Comparison of ENCODE assay signal across 8 cellular contexts in genomic region chr2:58046585-58047372, GRCh38. TPM values are rescaled to one million over a fixed set of nuclear protein-coding genes. Genes with fewer than 3 reads are reported as not detected.
DNase-seq lines count a peak whose midpoint lies in the region; ATAC-seq and TF ChIP-seq lines count a peak whose summit lies in the region.

Gene VRK2 (plus strand): TSS chr2:58046806. CDS start chr2:58048832, 2,026 bp downstream.

- peak within 1 kb of the TSS; percentile 74 to 86 for H3K4me3 ChIP-seq in Panc1 (ENCODE audit: low read depth in 2 of 2, low read length in 2 of 2)
- H3K4me3 ChIP-seq in fibroblast of lung (replicated peaks in 1 of 4; ENCODE audit: control extremely low read depth in 1 of 4, insufficient read depth in 1 of 4, low read depth in 3 of 4, low read length in 4 of 4), result peak within 1 kb of the TSS; percentile 67 to 79 (median 76)

- H2AFZ ChIP-seq in fibroblast of lung (ENCODE audit: low read length), result peak within 1 kb of the TSS; percentile 99

- no peaks in the 10 kb centered on the region for H4K20me1 ChIP-seq in fibroblast of lung (ENCODE audit: control insufficient read depth, extremely low read depth, insufficient read depth, low read length)

- H3K36me3 ChIP-seq in Panc1 (ENCODE audit: control insufficient read depth, insufficient read depth, low read length), result peaks cover 14% of the 10 kb centered on the region; the same call in 1 of the 2 replicates
- H3K36me3 ChIP-seq in fibroblast of lung (ENCODE audit: control insufficient read depth, insufficient read depth, low read length), result no peaks in the 10 kb centered on the region

- CTCF ChIA-PET in Panc1 (lab: Charles Lee), result interaction anchor here (0.6 kb wide), 1 partner anchor 55 kb away, joined by 7 read pairs; no protein-coding TSS in a partner anchor

- BruUV-seq in Panc1 (replicated peaks; lab: Mats Ljungman, UMichigan), result no TSS peak

- H3K27me3 Mint-ChIP-seq in activated T-helper 1 cell treated with anti-CD3 and anti-CD28 coated beads, Interleukin-12 subunit alpha, Interleukin-12 subunit beta, Interleukin-2, Interleukin-4 antibody, amounts not matched to agents 30 ng/mL and 10 ng/mL and 1 ng/mL, durations not matched to agents 14 hours and 24 hours and 36 hours (ENCODE audit: insufficient read depth), result no peaks in the 10 kb centered on the region
- no peaks in the 10 kb centered on the region for H3K27me3 Mint-ChIP-seq in natural killer cell (ENCODE audit: low read depth in 2 of 2)

- ATAC-seq in GM21423 (IDR thresholded peaks at IDR 0.05; ENCODE audit: unreplicated experiment) (peak; percentile 82), Panc1 (peak; percentile 98), natural killer cell (peak; percentile 90 to 97 (median 91))
- peak; percentile 96 for ATAC-seq in stimulated activated naive CD8-positive, alpha-beta T cell treated with anti-CD3 and anti-CD28 coated beads, Interleukin-15, Interleukin-2, amounts not matched to agents 100 U/mL and 50 U/mL, for 24 hours

- H3K27ac ChIP-seq in Panc1 (ENCODE audit: low read length) (peak within 1 kb of the TSS; percentile 98), fibroblast of lung (ENCODE audit: insufficient read depth, low read length) (peak within 1 kb of the TSS; percentile 81)

- peaks cover 18% of the 10 kb centered on the region for H3K36me3 Mint-ChIP-seq in activated T-helper 1 cell treated with anti-CD3 and anti-CD28 coated beads, Interleukin-12 subunit alpha, Interleukin-12 subunit beta, Interleukin-2, Interleukin-4 antibody, amounts not matched to agents 30 ng/mL and 10 ng/mL and 1 ng/mL, durations not matched to agents 14 hours and 24 hours and 36 hours (ENCODE audit: low read depth)
- no peaks in the 10 kb centered on the region for H3K36me3 Mint-ChIP-seq in natural killer cell

- H3K9me3 ChIP-seq in Panc1 (ENCODE audit: control insufficient read depth, insufficient read depth, low read depth, low read length), result no peaks in the 10 kb centered on the region
- H3K9me3 ChIP-seq in fibroblast of lung (ENCODE audit: control insufficient read depth, insufficient read depth, low read depth, low read length), result no peaks in the 10 kb centered on the region

- POLR2A ChIA-PET in Panc1 (lab: Charles Lee), result no interaction called here

- intact Hi-C loops in Panc1 (cut with micrococcal nuclease; ENCODE audit: unreplicated experiment) (no loop called here), natural killer cell (cut with micrococcal nuclease) (no loop called here)
- intact Hi-C loops in activated T-helper 1 cell treated with anti-CD3 and anti-CD28 coated beads, Interleukin-12 subunit alpha, Interleukin-12 subunit beta, Interleukin-2, Interleukin-4 antibody, amounts not matched to agents 30 ng/mL and 10 ng/mL and 1 ng/mL, durations not matched to agents 14 hours and 24 hours and 36 hours (cut with micrococcal nuclease), result loop anchor here (1.0 to 10.0 kb wide), 4 partner anchors 18 to 308 kb away; partner anchors contain the start of gene FANCL

- H3K27me3 ChIP-seq in Panc1 (ENCODE audit: control insufficient read depth, insufficient read depth, low read length) (no peaks in the 10 kb centered on the region), fibroblast of lung (ENCODE audit: control insufficient read depth, insufficient read depth, low read length) (no peaks in the 10 kb centered on the region)

- peaks cover 44% of the 10 kb centered on the region for H3K4me1 Mint-ChIP-seq in activated T-helper 1 cell treated with anti-CD3 and anti-CD28 coated beads, Interleukin-12 subunit alpha, Interleukin-12 subunit beta, Interleukin-2, Interleukin-4 antibody, amounts not matched to agents 30 ng/mL and 10 ng/mL and 1 ng/mL, durations not matched to agents 14 hours and 24 hours and 36 hours (ENCODE audit: low read depth)
- H3K4me1 Mint-ChIP-seq in natural killer cell, result peaks cover 24 to 33% of the 10 kb centered on the region in 2 donors

- H3K4me3 Mint-ChIP-seq in activated T-helper 1 cell treated with anti-CD3 and anti-CD28 coated beads, Interleukin-12 subunit alpha, Interleukin-12 subunit beta, Interleukin-2, Interleukin-4 antibody, amounts not matched to agents 30 ng/mL and 10 ng/mL and 1 ng/mL, durations not matched to agents 14 hours and 24 hours and 36 hours, result peak within 1 kb of the TSS; percentile 88
- H3K4me3 Mint-ChIP-seq in natural killer cell, result peak within 1 kb of the TSS; percentile 90

- in situ Hi-C loops in Panc1 (cut with HindIII; ENCODE audit: low pct_unique_long_range_greater_than_20kb, low sequenced_read_pairs), result no loop called here

- peak within 1 kb of the TSS; percentile 97 for H3K4me2 ChIP-seq in fibroblast of lung (ENCODE audit: extremely low read depth, insufficient read depth, low read length)

- TF ChIP-seq CTCF in Panc1 (IDR thresholded peaks at IDR 0.05) (peak; percentile 14; the same call in 1 of the 2 replicates), fibroblast of lung (conservative IDR thresholded peaks at IDR 0.05 in 1 of 2, IDR thresholded peaks at IDR 0.05 in 1 of 2; ENCODE audit: low read depth in 1 of 2, low read length in 2 of 2) (no peak), natural killer cell (IDR thresholded peaks at IDR 0.05) (no peak)

- peaks cover 13% of the 10 kb centered on the region for H3K79me2 ChIP-seq in fibroblast of lung (ENCODE audit: control insufficient read depth, insufficient read depth, low read length)

- DNase-seq in DMS 273 (lab: John Stamatoyannopoulos, UW; ENCODE audit: unreplicated experiment) (peak; percentile 96), HuH-7 (ENCODE audit: low spot score) (peak; percentile 84), Panc1 (ENCODE audit: low read depth, low spot score) (peak; percentile 69), fibroblast of lung (ENCODE audit: low read depth in 2 of 2) (peak; percentile 91 to 96), natural killer cell (peak; percentile 75)
- peak; percentile 83 for DNase-seq in activated T-helper 1 cell treated with anti-CD3 and anti-CD28 coated beads, Interleukin-12 subunit alpha, Interleukin-12 subunit beta, Interleukin-2, Interleukin-4 antibody, amounts not matched to agents 30 ng/mL and 10 ng/mL and 1 ng/mL, durations not matched to agents 14 hours and 24 hours and 36 hours (ENCODE audit: low spot score)
- DNase-seq in stimulated activated naive CD8-positive, alpha-beta T cell treated with anti-CD3 and anti-CD28 coated beads, Interleukin-15, Interleukin-2, amounts not matched to agents 100 U/mL and 50 U/mL, for 24 hours, result peak; percentile 83

- H3K4me1 ChIP-seq in Panc1 (ENCODE audit: control insufficient read depth, insufficient read depth, low read length), result peaks cover 6% of the 10 kb centered on the region; the same call in 1 of the 2 replicates
- peaks cover 8% of the 10 kb centered on the region for H3K4me1 ChIP-seq in fibroblast of lung (ENCODE audit: control insufficient read depth, extremely low read depth, insufficient read depth, low read length)

- H3K9me3 Mint-ChIP-seq in activated T-helper 1 cell treated with anti-CD3 and anti-CD28 coated beads, Interleukin-12 subunit alpha, Interleukin-12 subunit beta, Interleukin-2, Interleukin-4 antibody, amounts not matched to agents 30 ng/mL and 10 ng/mL and 1 ng/mL, durations not matched to agents 14 hours and 24 hours and 36 hours, result no peaks in the 10 kb centered on the region
- H3K9me3 Mint-ChIP-seq in natural killer cell, result no peaks in the 10 kb centered on the region

- peak within 1 kb of the TSS; percentile 94 for H3K27ac Mint-ChIP-seq in activated T-helper 1 cell treated with anti-CD3 and anti-CD28 coated beads, Interleukin-12 subunit alpha, Interleukin-12 subunit beta, Interleukin-2, Interleukin-4 antibody, amounts not matched to agents 30 ng/mL and 10 ng/mL and 1 ng/mL, durations not matched to agents 14 hours and 24 hours and 36 hours
- H3K27ac Mint-ChIP-seq in natural killer cell, result peak within 1 kb of the TSS; percentile 88 to 95

- peak within 1 kb of the TSS; percentile 85 for H3K9ac ChIP-seq in fibroblast of lung (ENCODE audit: insufficient read depth, low read length)

RNA-seq across cellular contexts. Expression of gene VRK2, which starts in this region (rescaled TPM):
- total RNA-seq in Panc1 (2021; ENCODE audit: unreplicated experiment) (39.6 TPM), fibroblast of lung (15.2 and 24.3 TPM in 2 replicates), natural killer cell (10 to 100 TPM; 25.0 to 29.7 (median 25.4) TPM)
- polyA plus RNA-seq in Panc1 (2012; ENCODE audit: insufficient read length), result 15.9 TPM
- total RNA-seq in activated T-helper 1 cell treated with anti-CD3 and anti-CD28 coated beads, Interleukin-12 subunit alpha, Interleukin-12 subunit beta, Interleukin-2, Interleukin-4 antibody, amounts not matched to agents 30 ng/mL and 10 ng/mL and 1 ng/mL, durations not matched to agents 14 hours and 24 hours and 36 hours, result 25.3 and 25.6 TPM in 2 replicates
- polyA plus RNA-seq in fibroblast of lung, result 23.8 and 28.0 TPM in 2 replicates
- polyA plus RNA-seq in fibroblast of lung (2012), result 18.1 and 18.8 TPM in 2 replicates
- 5.7 and 6.0 TPM in 2 replicates for polyA minus RNA-seq in fibroblast of lung (ENCODE audit: low replicate concordance)

Comparison
In these comparisons a context has a peak if more than half of its experiments do, and no peak if none do; other contexts are left out.
1. Peak in every context shown above with its lines: DNase-seq, ATAC-seq, H3K4me3 ChIP-seq and H3K27ac ChIP-seq.